ENCODE assay signal across 8 cellular contexts in the genomic region with DNA sequence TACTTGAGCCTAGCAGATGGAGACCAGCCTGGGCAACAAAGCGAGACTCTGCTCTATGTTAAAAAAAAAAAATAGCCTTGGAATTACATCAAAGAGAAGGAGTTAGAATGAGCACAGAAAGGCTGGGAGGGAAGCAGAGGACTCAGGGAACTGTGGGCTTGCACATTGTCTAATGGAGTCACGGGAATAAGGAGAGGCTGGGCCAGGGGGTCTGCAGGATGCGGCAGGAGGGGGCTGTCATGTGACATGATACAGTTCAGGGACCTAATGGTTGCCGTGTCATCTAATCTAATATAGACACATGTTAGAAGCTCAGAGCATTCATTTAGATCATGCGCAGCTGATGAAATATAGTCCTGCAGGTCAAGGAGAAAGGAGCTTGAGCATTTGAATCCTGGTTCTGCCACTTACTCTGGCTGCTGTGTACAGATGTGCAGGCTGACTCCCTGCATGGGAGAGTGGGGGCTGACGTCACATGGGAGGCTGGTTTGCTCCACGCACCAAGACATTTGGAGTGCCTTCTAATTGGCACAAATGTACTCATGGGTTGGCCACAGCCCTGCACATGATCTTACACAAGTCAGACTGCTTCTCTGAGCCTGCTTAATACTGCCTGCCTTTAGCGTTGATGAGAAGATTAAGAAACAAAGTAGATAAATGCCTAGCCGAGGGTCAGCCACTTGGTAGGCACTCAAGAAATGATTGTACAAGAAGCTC. TPM values are rescaled to one million over a fixed set of nuclear protein-coding genes. Genes with fewer than 3 reads are reported as not detected.
A peak's percentile ranks its signal among the peaks of the same experiment; 100 is the strongest.
DNase-seq lines count a peak whose midpoint lies in the region; ATAC-seq, FAIRE-seq and TF ChIP-seq lines count a peak whose summit lies in the region.

No MANE protein-coding gene starts in this region.

- peaks cover 5% of the 10 kb centered on the region for H3K4me1 Mint-ChIP-seq in osteocyte (ENCODE audit: unreplicated experiment)

- H4K20me1 ChIP-seq in GM23248 (ENCODE audit: insufficient read depth) (no peaks in the 10 kb centered on the region), OCI-LY7 (ENCODE audit: insufficient read depth, low read length) (no peaks in the 10 kb centered on the region)

- H3K9ac ChIP-seq in GM23248, result no peak overlapping the region

- intact Hi-C loops in OCI-LY7 (cut with micrococcal nuclease; ENCODE audit: unreplicated experiment), result no loop called here
- intact Hi-C loops in pancreas (cut with DNase I), result no loop called here

- peak; percentile 72 for DNase-seq in GM23248
- DNase-seq in OCI-LY7 (ENCODE audit: low spot score), result no peak
- peak; percentile 30 for DNase-seq in bronchial epithelial cell (ENCODE audit: low read depth)
- DNase-seq in pancreas, result no peak
- no peak for DNase-seq in osteocyte (ENCODE audit: extremely low spot score, unreplicated experiment)

- H3K4me3 ChIP-seq in GM23248, result no peak overlapping the region
- no peak overlapping the region for H3K4me3 ChIP-seq in OCI-LY7 (ENCODE audit: low read depth, low read length, poor library complexity, severe bottlenecking)
- no peak overlapping the region for H3K4me3 ChIP-seq in bronchial epithelial cell (ENCODE audit: low read depth, low read length)
- H3K4me3 ChIP-seq in pancreas, result no peak overlapping the region

- no peaks in the 10 kb centered on the region for H3K36me3 Mint-ChIP-seq in osteocyte (ENCODE audit: unreplicated experiment)

- H3K4me3 Mint-ChIP-seq in osteocyte (ENCODE audit: unreplicated experiment), result no peak overlapping the region

- H3K79me2 ChIP-seq in GM23248 (ENCODE audit: insufficient read depth) (no peaks in the 10 kb centered on the region), OCI-LY7 (ENCODE audit: insufficient read depth, low read depth, low read length) (no peaks in the 10 kb centered on the region)

- peak overlapping the region; percentile 84 for H2AFZ ChIP-seq in GM23248
- peak overlapping the region; percentile 79; the same call in 1 of the 2 replicates for H2AFZ ChIP-seq in OCI-LY7 (ENCODE audit: low read length)

- H3F3A ChIP-seq in GM23248 (ENCODE audit: insufficient read depth), result peaks cover 8% of the 10 kb centered on the region; the same call in 1 of the 2 replicates

- H3K27ac ChIP-seq in GM23248 (peak overlapping the region; percentile 9; the same call in 1 of the 2 replicates), OCI-LY7 (ENCODE audit: low read depth, low read length, poor library complexity, severe bottlenecking) (peak overlapping the region; percentile 26), pancreas (no peak overlapping the region)

- CTCF ChIA-PET in OCI-LY7 (lab: Charles Lee; ENCODE audit: unreplicated experiment), result no interaction called here

- no peaks in the 10 kb centered on the region for H3K9me3 ChIP-seq in GM23248 (ENCODE audit: low read depth)
- no peaks in the 10 kb centered on the region for H3K9me3 ChIP-seq in OCI-LY7 (ENCODE audit: low read length)
- H3K9me3 ChIP-seq in pancreas, result no peaks in the 10 kb centered on the region

- 34 to 44% methylated on average over 9 of the region's 9 CpGs for WGBS in GM23248 (ENCODE audit: low coverage in 1 of 2, low lambda C conversion rate in 2 of 2, missing lambda C conversion rate in 2 of 2), 2 experiments
- 80 to 88% methylated on average over 9 of the region's 9 CpGs for WGBS in pancreas, 2 donors

- BruUV-seq in OCI-LY7 (replicated peaks; lab: Mats Ljungman, UMichigan), result no TSS peak

- no peak overlapping the region for H3K27ac Mint-ChIP-seq in osteocyte (ENCODE audit: unreplicated experiment)

- H3K4me1 ChIP-seq in GM23248 (ENCODE audit: insufficient read depth), result peaks cover 9% of the 10 kb centered on the region
- peaks cover 22% of the 10 kb centered on the region for H3K4me1 ChIP-seq in OCI-LY7 (ENCODE audit: insufficient read depth, low read length, poor library complexity, severe bottlenecking)
- peaks cover 0 to 4% (median 0%) of the 10 kb centered on the region in 3 donors for H3K4me1 ChIP-seq in pancreas

- H3K36me3 ChIP-seq in GM23248 (ENCODE audit: low read depth), result no peaks in the 10 kb centered on the region
- no peaks in the 10 kb centered on the region for H3K36me3 ChIP-seq in OCI-LY7 (ENCODE audit: insufficient read depth, low read length)
- H3K36me3 ChIP-seq in bronchial epithelial cell (ENCODE audit: control insufficient read depth, insufficient read depth, low read length), result no peaks in the 10 kb centered on the region
- no peaks in the 10 kb centered on the region for H3K36me3 ChIP-seq in pancreas

- POLR2A ChIA-PET in OCI-LY7 (lab: Charles Lee), result interaction anchor here (1.1 kb wide), 1 partner anchor 11 kb away, joined by 4 read pairs; no protein-coding TSS in a partner anchor

- H3K9me3 Mint-ChIP-seq in osteocyte (ENCODE audit: unreplicated experiment), result peaks cover 5% of the 10 kb centered on the region

- H3K27me3 ChIP-seq in GM23248 (replicated peaks; ENCODE audit: insufficient read depth) (no peaks in the 10 kb centered on the region), bronchial epithelial cell (ENCODE audit: control insufficient read depth, insufficient read depth, low read length) (no peaks in the 10 kb centered on the region), pancreas (no peaks in the 10 kb centered on the region)

- no peak for FAIRE-seq in bronchial epithelial cell (lab: Jason Lieb, UNC)
- no peak for FAIRE-seq in pancreas (lab: Jason Lieb, UNC)

- H3K27me3 Mint-ChIP-seq in osteocyte (ENCODE audit: unreplicated experiment), result no peaks in the 10 kb centered on the region

- no peaks in the 10 kb centered on the region for H3K9me2 ChIP-seq in GM23248 (ENCODE audit: insufficient read depth)
- no peaks in the 10 kb centered on the region for H3K9me2 ChIP-seq in OCI-LY7 (ENCODE audit: insufficient read depth, low read length)

- no peak overlapping the region for H3K4me2 ChIP-seq in GM23248 (ENCODE audit: unreplicated experiment)
- H3K4me2 ChIP-seq in OCI-LY7 (ENCODE audit: low read length), result peak overlapping the region; percentile 51

- peak in 3 of 4 donors; percentile 15 to 57 (median 54) for ATAC-seq in pancreas
- ATAC-seq in GM18502 (IDR thresholded peaks at IDR 0.05; ENCODE audit: poor library complexity, unreplicated experiment), result no peak
- ATAC-seq in HG02642 (IDR thresholded peaks at IDR 0.05; ENCODE audit: poor library complexity, unreplicated experiment), result no peak
- ATAC-seq in GM21381 (IDR thresholded peaks at IDR 0.05; ENCODE audit: unreplicated experiment), result no peak

- in situ Hi-C loops in GM23248 (cut with MboI), result no loop called here

- TF ChIP-seq CTCF in OCI-LY7 (conservative IDR thresholded peaks at IDR 0.05; ENCODE audit: low read length) (no peak), bronchial epithelial cell (IDR thresholded peaks at IDR 0.05; ENCODE audit: insufficient read depth, low read length, severe bottlenecking) (no peak), pancreas (IDR thresholded peaks at IDR 0.05) (no peak), osteocyte (IDR thresholded peaks at IDR 0.05) (no peak)

RNA-seq across cellular contexts. Expression of a gene that starts 32.7 kb away (rescaled TPM):
- total RNA-seq in GM23248 (2014; rRNA removed; shearing (Covaris generic)), result not detected in 2 replicates
- 0.08 TPM in 1 of 2 replicates, not detected in the other for polyA plus RNA-seq in GM23248 (2016; fragmentation: Nextera tagmentation; extraction: Ambion mirVana)
- 0.08 TPM in 1 of 2 replicates, not detected in the other for total RNA-seq in OCI-LY7 (2014; rRNA removed; shearing (Covaris generic))
- total RNA-seq in OCI-LY7 (2022), result not detected in 2 replicates
- 0.13 TPM in 1 of 2 replicates, not detected in the other for total RNA-seq in bronchial epithelial cell
- total RNA-seq in pancreas, result not detected
- polyA plus RNA-seq in pancreas, result under 1 TPM in 1 of 2 donors, not detected in 1; 0.05 TPM
- not detected in 2 replicates for total RNA-seq in osteocyte

RNA-seq across cellular contexts. Expression of a gene that starts 57.8 kb away (rescaled TPM):
- total RNA-seq in GM23248 (2014; rRNA removed; shearing (Covaris generic)), result 115 and 198 TPM in 2 replicates
- polyA plus RNA-seq in GM23248 (2016; fragmentation: Nextera tagmentation; extraction: Ambion mirVana) (233 and 234 TPM in 2 replicates), pancreas (100 to 1,000 TPM in 1 of 2 donors, 10 to 100 TPM in 1; 76.7 to 103 TPM)
- total RNA-seq in OCI-LY7 (2014; rRNA removed; shearing (Covaris generic)), result 36.3 and 47.3 TPM in 2 replicates
- total RNA-seq in OCI-LY7 (2022) (74.2 and 81.3 TPM in 2 replicates), bronchial epithelial cell (38.4 and 56.9 TPM in 2 replicates), pancreas (10 to 100 TPM; 31.7 to 42.3 (median 40.1) TPM), osteocyte (84.3 and 87.4 TPM in 2 replicates)

Comparison
In these comparisons a context has a peak if more than half of its experiments do, and no peak if none do; other contexts are left out.
1. DNase-seq: peak in GM23248 (single experiment) and bronchial epithelial cell (single experiment); none in OCI-LY7 (single experiment), pancreas (0 of 6) and osteocyte (single experiment).
2. H3K27ac ChIP-seq: peak in GM23248 (single experiment) and OCI-LY7 (single experiment); none in pancreas (0 of 4).
3. ATAC-seq: peak in pancreas (3 of 4); none in GM18502 (single experiment), HG02642 (single experiment) and GM21381 (single experiment).